In genomic region chr1:26368006-26368405, GRCh38 we compare ENCODE assay signal across 1 cellular context.
TF ChIP-seq lines count a peak whose summit lies in the region.

No MANE protein-coding gene starts in this region.

TF ChIP-seq in K562, 482 proteins besides CTCF, POLR2A, EP300 and RAD21:
- peak; percentile 63; the same call in 1 of the 2 replicates for TF ChIP-seq ZNF24 (IDR thresholded peaks at IDR 0.05)
- no peak for TF ChIP-seq ATF4 (CRISPR knock-in tag; IDR thresholded peaks at IDR 0.05)
- no peak for TF ChIP-seq CHD2 (IDR thresholded peaks at IDR 0.05; ENCODE audit: low read depth, low read length)
- no peak for TF ChIP-seq ZBTB33 (CRISPR knock-in tag; IDR thresholded peaks at IDR 0.05)
